ENCODE assay signal across 19 cellular contexts in genomic region chr1:225739542-225740107, GRCh38. TPM values are rescaled to one million over a fixed set of nuclear protein-coding genes. Genes with fewer than 3 reads are reported as not detected.
DNase-seq lines count a peak whose midpoint lies in the region; ATAC-seq, FAIRE-seq and TF ChIP-seq lines count a peak whose summit lies in the region.
"Had no signal": no experiment of that assay in that cellular context is flagged by ENCODE, and none has a peak within 500 bp of the region (broad histone marks: within the 10 kb centered on the region; RNA-seq: fewer than 3 reads in every experiment).

No MANE protein-coding gene starts in this region.

- TF ChIP-seq CTCF in A549 (IDR thresholded peaks at IDR 0.05) (no peak), HEK293 (tag by site-specific recombination; IDR thresholded peaks at IDR 0.05) (no peak), epithelial cell of esophagus (IDR thresholded peaks at IDR 0.05; ENCODE audit: insufficient read depth, low read depth, low read length, missing control alignments) (no peak), neural crest cell (conservative IDR thresholded peaks at IDR 0.05) (no peak), suprapubic skin (IDR thresholded peaks at IDR 0.05) (no peak)

- H3K36me3 ChIP-seq in HEK293 (ENCODE audit: control insufficient read depth in 2 of 2, insufficient read depth in 1 of 2, low read length in 2 of 2) (no peaks in the 10 kb centered on the region), suprapubic skin (no peaks in the 10 kb centered on the region)

- H3K4me2 ChIP-seq in A549: no peak overlapping the region

- no peak for TF ChIP-seq RAD21 in A549 (conservative IDR thresholded peaks at IDR 0.05 in 1 of 2, IDR thresholded peaks at IDR 0.05 in 1 of 2)

- H3K4me3 ChIP-seq in A549: no peak overlapping the region
- no peak overlapping the region for H3K4me3 ChIP-seq in HEK293 (ENCODE audit: low read depth, low read length)
- no peak overlapping the region for H3K4me3 ChIP-seq in epithelial cell of esophagus (ENCODE audit: low read length)
- H3K4me3 ChIP-seq in suprapubic skin: no peak overlapping the region
- H3K4me3 ChIP-seq: GM23248 had no signal

- H3K27ac ChIP-seq in A549 (peak overlapping the region; percentile 90 to 94; a peak in 5 of 6 replicates), HEK293 (ENCODE audit: extremely low read depth, low read depth, low read length) (no peak overlapping the region), suprapubic skin (no peak overlapping the region)
- H3K27ac ChIP-seq: C4-2B, GM23248 had no signal

- TF ChIP-seq POLR2A in A549 (IDR thresholded peaks at IDR 0.05; ENCODE audit: low read length) (no peak), suprapubic skin (IDR thresholded peaks at IDR 0.05) (no peak)

- ATAC-seq in A549: no peak
- ATAC-seq: HCT116 had no signal

- H3K9me3 ChIP-seq in A549 (no peaks in the 10 kb centered on the region), HEK293 (ENCODE audit: control insufficient read depth, insufficient read depth, low read depth, low read length) (no peaks in the 10 kb centered on the region), suprapubic skin (no peaks in the 10 kb centered on the region)
- H3K9me3 ChIP-seq: Caco-2 had no signal

- H3K27me3 ChIP-seq in suprapubic skin: no peaks in the 10 kb centered on the region

- TF ChIP-seq EP300 in A549 (IDR thresholded peaks at IDR 0.05) (no peak), suprapubic skin (IDR thresholded peaks at IDR 0.05) (no peak)

- POLR2A ChIA-PET in A549 (lab: Yijun Ruan, JAX) (no interaction called here), HEK293 (lab: Yijun Ruan, JAX) (interaction anchor here (1.3 kb wide), 1 partner anchor 8 kb away, joined by 4 read pairs; no protein-coding TSS in a partner anchor)

- H3K4me3 Mint-ChIP-seq in neural crest cell: no peak overlapping the region
- H3K4me3 Mint-ChIP-seq: CD4-positive, alpha-beta T cell had no signal

- peak overlapping the region; percentile 47 for H3K27ac Mint-ChIP-seq in neural crest cell (ENCODE audit: unreplicated experiment)
- H3K27ac Mint-ChIP-seq: CD4-positive, alpha-beta T cell had no signal

- H3K4me1 ChIP-seq in A549 (peaks cover 41% of the 10 kb centered on the region), HEK293 (ENCODE audit: control insufficient read depth, insufficient read depth, low read length) (peaks cover 17% of the 10 kb centered on the region), suprapubic skin (peaks cover 28% of the 10 kb centered on the region)
- H3K4me1 ChIP-seq: Caco-2 had no signal

- H3K27me3 Mint-ChIP-seq in neural crest cell (ENCODE audit: low read depth): no peaks in the 10 kb centered on the region
- H3K27me3 Mint-ChIP-seq: CD4-positive, alpha-beta T cell had no signal

- no peak for FAIRE-seq in A549 (lab: Jason Lieb, UNC)
- FAIRE-seq: D721Med, G401.6, GM12891, GM18507 had no signal

- H3K4me1 Mint-ChIP-seq in neural crest cell: no peaks in the 10 kb centered on the region

- no peak for DNase-seq in A549 (ENCODE audit: low read depth in 1 of 2, low spot score in 1 of 2)
- peak; percentile 36 for DNase-seq in epithelial cell of esophagus (ENCODE audit: low read depth)
- no peak for DNase-seq in neural crest cell (ENCODE audit: low read depth, low spot score)
- DNase-seq in suprapubic skin (ENCODE audit: low spot score in 2 of 2): no peak
- DNase-seq in OCI-M1 (lab: John Stamatoyannopoulos, UW): no peak
- DNase-seq in AG08395 (ENCODE audit: low spot score): no peak
- DNase-seq: ACHN; AML-193; Caco-2; CD4-positive, alpha-beta T cell; GM23248; H7 had no signal

- H3K9me3 Mint-ChIP-seq in neural crest cell: no peaks in the 10 kb centered on the region
- H3K9me3 Mint-ChIP-seq: CD4-positive, alpha-beta T cell had no signal

- H3K36me3 Mint-ChIP-seq in neural crest cell (ENCODE audit: low read depth): no peaks in the 10 kb centered on the region

- CTCF ChIA-PET in A549 (lab: Yijun Ruan, JAX) (interaction anchor here (0.9 to 1.6 kb wide), 8 partner anchors 31 to 265 kb away, joined by 3 to 8 read pairs (median 4); no protein-coding TSS in a partner anchor), HEK293 (lab: Yijun Ruan, JAX) (interaction anchor here (0.6 to 0.8 kb wide), 3 partner anchors 88 to 259 kb away, joined by 3 to 6 read pairs (median 4); no protein-coding TSS in a partner anchor)

- WGBS in A549 (ENCODE audit: missing lambda C conversion rate): 92% methylated on average over 5 of the region's 5 CpGs
- 96% methylated on average over 5 of the region's 5 CpGs for WGBS in suprapubic skin

TF ChIP-seq in A549, 52 proteins besides CTCF, POLR2A, EP300 and RAD21:
- TF ChIP-seq ZSCAN20 (CRISPR knock-in tag; IDR thresholded peaks at IDR 0.05) (no peak), RCOR1 (IDR thresholded peaks at IDR 0.05; ENCODE audit: low read depth, low read length) (no peak), HES2 (IDR thresholded peaks at IDR 0.05) (no peak), RFX5 (IDR thresholded peaks at IDR 0.05) (no peak), EHMT2 (IDR thresholded peaks at IDR 0.05; ENCODE audit: low read depth) (no peak), KDM1A (IDR thresholded peaks at IDR 0.05; ENCODE audit: low read depth) (no peak), PHF8 (IDR thresholded peaks at IDR 0.05; ENCODE audit: borderline replicate concordance, low read depth) (no peak), FOSL2 (IDR thresholded peaks at IDR 0.05) (no peak), FOSL2 (CRISPR knock-in tag; IDR thresholded peaks at IDR 0.05) (no peak), ZC3H11A (IDR thresholded peaks at IDR 0.05) (no peak), HOXB5 (CRISPR knock-in tag; IDR thresholded peaks at IDR 0.05) (no peak)
- TF ChIP-seq, protein P1, sequence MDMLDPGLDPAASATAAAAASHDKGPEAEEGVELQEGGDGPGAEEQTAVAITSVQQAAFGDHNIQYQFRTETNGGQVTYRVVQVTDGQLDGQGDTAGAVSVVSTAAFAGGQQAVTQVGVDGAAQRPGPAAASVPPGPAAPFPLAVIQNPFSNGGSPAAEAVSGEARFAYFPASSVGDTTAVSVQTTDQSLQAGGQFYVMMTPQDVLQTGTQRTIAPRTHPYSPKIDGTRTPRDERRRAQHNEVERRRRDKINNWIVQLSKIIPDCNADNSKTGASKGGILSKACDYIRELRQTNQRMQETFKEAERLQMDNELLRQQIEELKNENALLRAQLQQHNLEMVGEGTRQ (IDR thresholded peaks at IDR 0.05): no peak
- TF ChIP-seq, protein P2, sequence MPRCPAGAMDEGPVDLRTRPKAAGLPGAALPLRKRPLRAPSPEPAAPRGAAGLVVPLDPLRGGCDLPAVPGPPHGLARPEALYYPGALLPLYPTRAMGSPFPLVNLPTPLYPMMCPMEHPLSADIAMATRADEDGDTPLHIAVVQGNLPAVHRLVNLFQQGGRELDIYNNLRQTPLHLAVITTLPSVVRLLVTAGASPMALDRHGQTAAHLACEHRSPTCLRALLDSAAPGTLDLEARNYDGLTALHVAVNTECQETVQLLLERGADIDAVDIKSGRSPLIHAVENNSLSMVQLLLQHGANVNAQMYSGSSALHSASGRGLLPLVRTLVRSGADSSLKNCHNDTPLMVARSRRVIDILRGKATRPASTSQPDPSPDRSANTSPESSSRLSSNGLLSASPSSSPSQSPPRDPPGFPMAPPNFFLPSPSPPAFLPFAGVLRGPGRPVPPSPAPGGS (IDR thresholded peaks at IDR 0.05): no peak

TF ChIP-seq in HEK293, 187 proteins besides CTCF, POLR2A, EP300 and RAD21:
- TF ChIP-seq ZNF121 (tag by site-specific recombination; IDR thresholded peaks at IDR 0.05) (peak; percentile 35; the same call in 1 of the 2 replicates), MYNN (tag by site-specific recombination; IDR thresholded peaks at IDR 0.05; ENCODE audit: borderline replicate concordance) (no peak)

RNA-seq across cellular contexts. Expression of gene SRP9, which starts 38.0 kb away (rescaled TPM):
- polyA plus RNA-seq in A549 (2011; rRNA removed): 512 and 629 TPM in 2 replicates
- 172 and 189 TPM in 2 replicates for polyA plus RNA-seq in A549 (2012; cell fraction: cytosol; rRNA removed)
- polyA plus RNA-seq in A549 (2012; cell fraction: nucleus; rRNA removed): 80.1 and 189 TPM in 2 replicates
- 341 to 356 TPM (median 352 TPM) in 3 replicates for polyA plus RNA-seq in A549 (2017; fragmentation: RNase III; extraction: RNeasy Plus Mini Kit Qiagen cat#74134 plus additional on column Dnase treatment)
- 144 and 217 TPM in 2 replicates for polyA minus RNA-seq in A549 (2011; rRNA and poly(A)+ RNA removed)
- total RNA-seq in neural crest cell: 480 and 482 TPM in 2 replicates
- total RNA-seq in suprapubic skin: 100 to 1,000 TPM; 139 to 162 (median 144) TPM

Comparison
In these comparisons a context has a peak if more than half of its experiments do, and no peak if none do; other contexts are left out.
1. H3K27ac ChIP-seq: peak in A549 (2 of 2); none in HEK293 (single experiment) and suprapubic skin (single experiment).